In genomic region chr13:20370815-20371421, GRCh38 we compare ENCODE assay signal across 1 cellular context.
TF ChIP-seq lines count a peak whose summit lies in the region.

No MANE protein-coding gene starts in this region.

TF ChIP-seq in GM23338, 12 proteins besides CTCF, POLR2A, EP300 and RAD21 (continued from another document):
- no peak for TF ChIP-seq JUNB (IDR thresholded peaks at IDR 0.05; ENCODE audit: unreplicated experiment)
- TF ChIP-seq, protein P1, sequence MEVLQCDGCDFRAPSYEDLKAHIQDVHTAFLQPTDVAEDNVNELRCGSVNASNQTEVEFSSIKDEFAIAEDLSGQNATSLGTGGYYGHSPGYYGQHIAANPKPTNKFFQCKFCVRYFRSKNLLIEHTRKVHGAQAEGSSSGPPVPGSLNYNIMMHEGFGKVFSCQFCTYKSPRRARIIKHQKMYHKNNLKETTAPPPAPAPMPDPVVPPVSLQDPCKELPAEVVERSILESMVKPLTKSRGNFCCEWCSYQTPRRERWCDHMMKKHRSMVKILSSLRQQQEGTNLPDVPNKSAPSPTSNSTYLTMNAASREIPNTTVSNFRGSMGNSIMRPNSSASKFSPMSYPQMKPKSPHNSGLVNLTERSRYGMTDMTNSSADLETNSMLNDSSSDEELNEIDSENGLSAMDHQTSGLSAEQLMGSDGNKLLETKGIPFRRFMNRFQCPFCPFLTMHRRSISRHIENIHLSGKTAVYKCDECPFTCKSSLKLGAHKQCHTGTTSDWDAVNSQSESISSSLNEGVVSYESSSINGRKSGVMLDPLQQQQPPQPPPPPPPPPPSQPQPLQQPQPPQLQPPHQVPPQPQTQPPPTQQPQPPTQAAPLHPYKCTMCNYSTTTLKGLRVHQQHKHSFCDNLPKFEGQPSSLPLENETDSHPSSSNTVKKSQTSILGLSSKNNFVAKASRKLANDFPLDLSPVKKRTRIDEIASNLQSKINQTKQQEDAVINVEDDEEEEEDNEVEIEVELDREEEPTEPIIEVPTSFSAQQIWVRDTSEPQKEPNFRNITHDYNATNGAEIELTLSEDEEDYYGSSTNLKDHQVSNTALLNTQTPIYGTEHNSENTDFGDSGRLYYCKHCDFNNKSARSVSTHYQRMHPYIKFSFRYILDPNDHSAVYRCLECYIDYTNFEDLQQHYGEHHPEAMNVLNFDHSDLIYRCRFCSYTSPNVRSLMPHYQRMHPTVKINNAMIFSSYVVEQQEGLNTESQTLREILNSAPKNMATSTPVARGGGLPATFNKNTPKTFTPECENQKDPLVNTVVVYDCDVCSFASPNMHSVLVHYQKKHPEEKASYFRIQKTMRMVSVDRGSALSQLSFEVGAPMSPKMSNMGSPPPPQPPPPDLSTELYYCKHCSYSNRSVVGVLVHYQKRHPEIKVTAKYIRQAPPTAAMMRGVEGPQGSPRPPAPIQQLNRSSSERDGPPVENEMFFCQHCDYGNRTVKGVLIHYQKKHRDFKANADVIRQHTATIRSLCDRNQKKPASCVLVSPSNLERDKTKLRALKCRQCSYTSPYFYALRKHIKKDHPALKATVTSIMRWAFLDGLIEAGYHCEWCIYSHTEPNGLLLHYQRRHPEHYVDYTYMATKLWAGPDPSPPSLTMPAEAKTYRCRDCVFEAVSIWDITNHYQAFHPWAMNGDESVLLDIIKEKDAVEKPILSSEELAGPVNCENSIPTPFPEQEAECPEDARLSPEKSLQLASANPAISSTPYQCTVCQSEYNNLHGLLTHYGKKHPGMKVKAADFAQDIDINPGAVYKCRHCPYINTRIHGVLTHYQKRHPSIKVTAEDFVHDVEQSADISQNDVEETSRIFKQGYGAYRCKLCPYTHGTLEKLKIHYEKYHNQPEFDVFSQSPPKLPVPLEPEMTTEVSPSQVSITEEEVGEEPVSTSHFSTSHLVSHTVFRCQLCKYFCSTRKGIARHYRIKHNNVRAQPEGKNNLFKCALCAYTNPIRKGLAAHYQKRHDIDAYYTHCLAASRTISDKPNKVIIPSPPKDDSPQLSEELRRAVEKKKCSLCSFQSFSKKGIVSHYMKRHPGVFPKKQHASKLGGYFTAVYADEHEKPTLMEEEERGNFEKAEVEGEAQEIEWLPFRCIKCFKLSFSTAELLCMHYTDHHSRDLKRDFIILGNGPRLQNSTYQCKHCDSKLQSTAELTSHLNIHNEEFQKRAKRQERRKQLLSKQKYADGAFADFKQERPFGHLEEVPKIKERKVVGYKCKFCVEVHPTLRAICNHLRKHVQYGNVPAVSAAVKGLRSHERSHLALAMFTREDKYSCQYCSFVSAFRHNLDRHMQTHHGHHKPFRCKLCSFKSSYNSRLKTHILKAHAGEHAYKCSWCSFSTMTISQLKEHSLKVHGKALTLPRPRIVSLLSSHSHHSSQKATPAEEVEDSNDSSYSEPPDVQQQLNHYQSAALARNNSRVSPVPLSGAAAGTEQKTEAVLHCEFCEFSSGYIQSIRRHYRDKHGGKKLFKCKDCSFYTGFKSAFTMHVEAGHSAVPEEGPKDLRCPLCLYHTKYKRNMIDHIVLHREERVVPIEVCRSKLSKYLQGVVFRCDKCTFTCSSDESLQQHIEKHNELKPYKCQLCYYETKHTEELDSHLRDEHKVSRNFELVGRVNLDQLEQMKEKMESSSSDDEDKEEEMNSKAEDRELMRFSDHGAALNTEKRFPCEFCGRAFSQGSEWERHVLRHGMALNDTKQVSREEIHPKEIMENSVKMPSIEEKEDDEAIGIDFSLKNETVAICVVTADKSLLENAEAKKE (CRISPR knock-in tag; IDR thresholded peaks at IDR 0.05) = no peak
- no peak for TF ChIP-seq ZNF331 (CRISPR knock-in tag; IDR thresholded peaks at IDR 0.05; ENCODE audit: low read depth)
- TF ChIP-seq EZH2phosphoT487 (IDR thresholded peaks at IDR 0.05; ENCODE audit: unreplicated experiment) = no peak
- no peak for TF ChIP-seq ETS1 (IDR thresholded peaks at IDR 0.05)
- no peak for TF ChIP-seq CREB1 (CRISPR knock-in tag; IDR thresholded peaks at IDR 0.05; ENCODE audit: low read depth)
- no peak for TF ChIP-seq STAT1 (IDR thresholded peaks at IDR 0.05; ENCODE audit: unreplicated experiment)
TF ChIP-seq in GM23338: peak in this region for 0.
